ENCODE assay signal across 15 cellular contexts in genomic region chr11:96191752-96192151, GRCh38.
DNase-seq lines count a peak whose midpoint lies in the region; ATAC-seq and TF ChIP-seq lines count a peak whose summit lies in the region.
"Had no signal": no experiment of that assay in that cellular context is flagged by ENCODE, and none has a peak within 500 bp of the region (broad histone marks: within the 10 kb centered on the region; RNA-seq: fewer than 3 reads in every experiment).

No MANE protein-coding gene starts in this region.

- no peak overlapping the region for H3K4me3 Mint-ChIP-seq in activated T-cell treated with anti-CD3 and anti-CD28 coated beads, Interleukin-2, amount 50 U/mL, for 72 hours
- H3K4me3 Mint-ChIP-seq in CD4-positive, alpha-beta T cell, result peak overlapping the region; percentile 8
- H3K4me3 Mint-ChIP-seq in naive thymus-derived CD8-positive, alpha-beta T cell, result peak overlapping the region in 5 of 10 donors; percentile 9 to 59 (median 23)
- no peak overlapping the region for H3K4me3 Mint-ChIP-seq in activated T-helper 1 cell treated with anti-CD3 and anti-CD28 coated beads, Interleukin-12 subunit alpha, Interleukin-12 subunit beta, Interleukin-2, Interleukin-4 antibody, amounts not matched to agents 30 ng/mL and 10 ng/mL and 1 ng/mL, durations not matched to agents 14 hours and 24 hours and 36 hours

- H3K27ac ChIP-seq in CD4-positive, alpha-beta T cell (ENCODE audit: low read depth, low read length), result no peak overlapping the region
- H3K27ac ChIP-seq in VCaP, result peak overlapping the region; percentile 87; the same call in 1 of the 2 replicates

- peaks cover 99% of the 10 kb centered on the region for H3K4me1 Mint-ChIP-seq in activated T-cell treated with anti-CD3 and anti-CD28 coated beads, Interleukin-2, amount 50 U/mL, for 72 hours (ENCODE audit: low read depth)
- peaks cover 94% of the 10 kb centered on the region for H3K4me1 Mint-ChIP-seq in CD4-positive, alpha-beta T cell (ENCODE audit: low read depth)
- peaks cover 47 to 97% (median 93%) of the 10 kb centered on the region in 4 donors for H3K4me1 Mint-ChIP-seq in naive thymus-derived CD8-positive, alpha-beta T cell
- H3K4me1 Mint-ChIP-seq in activated T-helper 1 cell treated with anti-CD3 and anti-CD28 coated beads, Interleukin-12 subunit alpha, Interleukin-12 subunit beta, Interleukin-2, Interleukin-4 antibody, amounts not matched to agents 30 ng/mL and 10 ng/mL and 1 ng/mL, durations not matched to agents 14 hours and 24 hours and 36 hours (ENCODE audit: low read depth), result peaks cover 70% of the 10 kb centered on the region

- ATAC-seq in activated T-cell treated with anti-CD3 and anti-CD28 coated beads, Interleukin-2, amount 50 U/mL, for 72 hours (replicated peaks in 1 of 2), result no peak
- ATAC-seq in CD4-positive, alpha-beta T cell (ENCODE audit: poor library complexity), result no peak
- ATAC-seq in naive thymus-derived CD8-positive, alpha-beta T cell, result no peak

- TF ChIP-seq CTCF in CD4-positive, alpha-beta T cell (IDR thresholded peaks at IDR 0.05), result no peak
- TF ChIP-seq CTCF in VCaP (conservative IDR thresholded peaks at IDR 0.05), result no peak

- POLR2A ChIA-PET in CD4-positive, alpha-beta T cell (lab: Charles Lee), result interaction anchor here (1.0 kb wide), 1 partner anchor 24 kb away, joined by 4 read pairs; no protein-coding TSS in a partner anchor
- POLR2A ChIA-PET in naive thymus-derived CD8-positive, alpha-beta T cell (lab: Charles Lee), result no interaction called here

- no peak for DNase-seq in activated T-cell treated with anti-CD3 and anti-CD28 coated beads, Interleukin-2, amount 50 U/mL, for 72 hours
- DNase-seq in activated T-cell treated with anti-CD3 and anti-CD28 coated beads for 4 hours, result no peak
- no peak for DNase-seq in CD4-positive, alpha-beta T cell
- DNase-seq in naive thymus-derived CD8-positive, alpha-beta T cell, result no peak
- DNase-seq in DMS153 treated with DMSO at 0.1 percent for 48 hours (lab: John Stamatoyannopoulos, UW; ENCODE audit: unreplicated experiment), result no peak
- no peak for DNase-seq in activated T-helper 1 cell treated with anti-CD3 and anti-CD28 coated beads, Interleukin-12 subunit alpha, Interleukin-12 subunit beta, Interleukin-2, Interleukin-4 antibody, amounts not matched to agents 30 ng/mL and 10 ng/mL and 1 ng/mL, durations not matched to agents 14 hours and 24 hours and 36 hours (ENCODE audit: low spot score)
- DNase-seq: C1 segment of cervical spinal cord, DMS53, Kasumi-1, NCI-H1105, NCI-H1694, NCI-H226, NCI-H524 treated with DMSO at 0.1 percent for 48 hours had no signal

- intact Hi-C loops in CD4-positive, alpha-beta T cell (cut with DNase I, micrococcal nuclease), result no loop called here
- intact Hi-C loops in activated T-helper 1 cell treated with anti-CD3 and anti-CD28 coated beads, Interleukin-12 subunit alpha, Interleukin-12 subunit beta, Interleukin-2, Interleukin-4 antibody, amounts not matched to agents 30 ng/mL and 10 ng/mL and 1 ng/mL, durations not matched to agents 14 hours and 24 hours and 36 hours (cut with micrococcal nuclease), result no loop called here

- CTCF ChIA-PET in CD4-positive, alpha-beta T cell (lab: Charles Lee), result interaction anchor here (0.7 kb wide), 1 partner anchor 61 kb away, joined by 3 read pairs; no protein-coding TSS in a partner anchor

- no peaks in the 10 kb centered on the region for H3K27me3 ChIP-seq in CD4-positive, alpha-beta T cell (ENCODE audit: control insufficient read depth, insufficient read depth, low read length)

- H3K27me3 Mint-ChIP-seq in activated T-cell treated with anti-CD3 and anti-CD28 coated beads, Interleukin-2, amount 50 U/mL, for 72 hours (ENCODE audit: low read depth), result no peaks in the 10 kb centered on the region
- H3K27me3 Mint-ChIP-seq in CD4-positive, alpha-beta T cell, result no peaks in the 10 kb centered on the region
- no peaks in the 10 kb centered on the region for H3K27me3 Mint-ChIP-seq in naive thymus-derived CD8-positive, alpha-beta T cell
- no peaks in the 10 kb centered on the region for H3K27me3 Mint-ChIP-seq in activated T-helper 1 cell treated with anti-CD3 and anti-CD28 coated beads, Interleukin-12 subunit alpha, Interleukin-12 subunit beta, Interleukin-2, Interleukin-4 antibody, amounts not matched to agents 30 ng/mL and 10 ng/mL and 1 ng/mL, durations not matched to agents 14 hours and 24 hours and 36 hours (ENCODE audit: insufficient read depth)

- H3K9me3 Mint-ChIP-seq in activated T-cell treated with anti-CD3 and anti-CD28 coated beads, Interleukin-2, amount 50 U/mL, for 72 hours, result peaks cover 0 to 3% of the 10 kb centered on the region in 2 donors
- no peaks in the 10 kb centered on the region for H3K9me3 Mint-ChIP-seq in CD4-positive, alpha-beta T cell
- no peaks in the 10 kb centered on the region for H3K9me3 Mint-ChIP-seq in naive thymus-derived CD8-positive, alpha-beta T cell
- H3K9me3 Mint-ChIP-seq in activated T-helper 1 cell treated with anti-CD3 and anti-CD28 coated beads, Interleukin-12 subunit alpha, Interleukin-12 subunit beta, Interleukin-2, Interleukin-4 antibody, amounts not matched to agents 30 ng/mL and 10 ng/mL and 1 ng/mL, durations not matched to agents 14 hours and 24 hours and 36 hours, result no peaks in the 10 kb centered on the region
- H3K9me3 Mint-ChIP-seq: IgD-negative memory B cell had no signal

- H3K36me3 Mint-ChIP-seq in activated T-cell treated with anti-CD3 and anti-CD28 coated beads, Interleukin-2, amount 50 U/mL, for 72 hours (ENCODE audit: insufficient read depth in 2 of 2), result peaks cover 11 to 13% of the 10 kb centered on the region in 2 donors
- H3K36me3 Mint-ChIP-seq in CD4-positive, alpha-beta T cell (ENCODE audit: low read depth), result peaks cover 39% of the 10 kb centered on the region
- peaks cover 12 to 25% (median 23%) of the 10 kb centered on the region in 3 donors for H3K36me3 Mint-ChIP-seq in naive thymus-derived CD8-positive, alpha-beta T cell
- peaks cover 14% of the 10 kb centered on the region for H3K36me3 Mint-ChIP-seq in activated T-helper 1 cell treated with anti-CD3 and anti-CD28 coated beads, Interleukin-12 subunit alpha, Interleukin-12 subunit beta, Interleukin-2, Interleukin-4 antibody, amounts not matched to agents 30 ng/mL and 10 ng/mL and 1 ng/mL, durations not matched to agents 14 hours and 24 hours and 36 hours (ENCODE audit: low read depth)

- no peaks in the 10 kb centered on the region for H3K9me3 ChIP-seq in CD4-positive, alpha-beta T cell (ENCODE audit: control insufficient read depth, low read length)

- H3K27ac Mint-ChIP-seq in activated T-cell treated with anti-CD3 and anti-CD28 coated beads, Interleukin-2, amount 50 U/mL, for 72 hours, result peak overlapping the region; percentile 13
- peak overlapping the region; percentile 87 for H3K27ac Mint-ChIP-seq in CD4-positive, alpha-beta T cell
- peak overlapping the region in 8 of 10 donors; percentile 7 to 90 (median 62) for H3K27ac Mint-ChIP-seq in naive thymus-derived CD8-positive, alpha-beta T cell
- no peak overlapping the region for H3K27ac Mint-ChIP-seq in activated T-helper 1 cell treated with anti-CD3 and anti-CD28 coated beads, Interleukin-12 subunit alpha, Interleukin-12 subunit beta, Interleukin-2, Interleukin-4 antibody, amounts not matched to agents 30 ng/mL and 10 ng/mL and 1 ng/mL, durations not matched to agents 14 hours and 24 hours and 36 hours
- H3K27ac Mint-ChIP-seq: IgD-negative memory B cell had no signal
